Comparison of ENCODE assay signal across 1 cellular context in genomic region chr22:32644252-32645100, GRCh38.
TF ChIP-seq lines count a peak whose summit lies in the region.

No MANE protein-coding gene starts in this region.

TF ChIP-seq in HepG2, 621 proteins besides CTCF, POLR2A, EP300 and RAD21 (continued from another document and continues in another):
- TF ChIP-seq, protein P1, sequence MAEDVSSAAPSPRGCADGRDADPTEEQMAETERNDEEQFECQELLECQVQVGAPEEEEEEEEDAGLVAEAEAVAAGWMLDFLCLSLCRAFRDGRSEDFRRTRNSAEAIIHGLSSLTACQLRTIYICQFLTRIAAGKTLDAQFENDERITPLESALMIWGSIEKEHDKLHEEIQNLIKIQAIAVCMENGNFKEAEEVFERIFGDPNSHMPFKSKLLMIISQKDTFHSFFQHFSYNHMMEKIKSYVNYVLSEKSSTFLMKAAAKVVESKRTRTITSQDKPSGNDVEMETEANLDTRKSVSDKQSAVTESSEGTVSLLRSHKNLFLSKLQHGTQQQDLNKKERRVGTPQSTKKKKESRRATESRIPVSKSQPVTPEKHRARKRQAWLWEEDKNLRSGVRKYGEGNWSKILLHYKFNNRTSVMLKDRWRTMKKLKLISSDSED (CRISPR knock-in tag; IDR thresholded peaks at IDR 0.05): no peak
- peak; percentile 99 for TF ChIP-seq ELF3 (CRISPR knock-in tag; IDR thresholded peaks at IDR 0.05)
- TF ChIP-seq GPBP1L1 (CRISPR knock-in tag; IDR thresholded peaks at IDR 0.05): no peak
- peak; percentile 72 for TF ChIP-seq ZNF781 (CRISPR knock-in tag; IDR thresholded peaks at IDR 0.05; ENCODE audit: borderline replicate concordance, not compliant biosample characterization)
- no peak for TF ChIP-seq JUND (CRISPR knock-in tag; IDR thresholded peaks at IDR 0.05)
- TF ChIP-seq HOMEZ (CRISPR knock-in tag; IDR thresholded peaks at IDR 0.05; ENCODE audit: low read depth): peak; percentile 82
- 0 out of 2 replicates have a peak, but pooled peaks have one; percentile 48 for TF ChIP-seq ZHX2 (IDR thresholded peaks at IDR 0.05; ENCODE audit: low read depth)
- no peak; the same call in 1 of the 2 replicates for TF ChIP-seq ZHX2 (CRISPR knock-in tag; IDR thresholded peaks at IDR 0.05; ENCODE audit: borderline replicate concordance)
- peak; percentile 80 for TF ChIP-seq DRAP1 (CRISPR knock-in tag; IDR thresholded peaks at IDR 0.05)
- TF ChIP-seq, protein P2, sequence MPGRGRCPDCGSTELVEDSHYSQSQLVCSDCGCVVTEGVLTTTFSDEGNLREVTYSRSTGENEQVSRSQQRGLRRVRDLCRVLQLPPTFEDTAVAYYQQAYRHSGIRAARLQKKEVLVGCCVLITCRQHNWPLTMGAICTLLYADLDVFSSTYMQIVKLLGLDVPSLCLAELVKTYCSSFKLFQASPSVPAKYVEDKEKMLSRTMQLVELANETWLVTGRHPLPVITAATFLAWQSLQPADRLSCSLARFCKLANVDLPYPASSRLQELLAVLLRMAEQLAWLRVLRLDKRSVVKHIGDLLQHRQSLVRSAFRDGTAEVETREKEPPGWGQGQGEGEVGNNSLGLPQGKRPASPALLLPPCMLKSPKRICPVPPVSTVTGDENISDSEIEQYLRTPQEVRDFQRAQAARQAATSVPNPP (CRISPR knock-in tag; IDR thresholded peaks at IDR 0.05): peak; percentile 72; the same call in 1 of the 2 replicates
- TF ChIP-seq SSRP1 (CRISPR knock-in tag; IDR thresholded peaks at IDR 0.05): no peak; the same call in 1 of the 2 replicates
- TF ChIP-seq, protein P3, sequence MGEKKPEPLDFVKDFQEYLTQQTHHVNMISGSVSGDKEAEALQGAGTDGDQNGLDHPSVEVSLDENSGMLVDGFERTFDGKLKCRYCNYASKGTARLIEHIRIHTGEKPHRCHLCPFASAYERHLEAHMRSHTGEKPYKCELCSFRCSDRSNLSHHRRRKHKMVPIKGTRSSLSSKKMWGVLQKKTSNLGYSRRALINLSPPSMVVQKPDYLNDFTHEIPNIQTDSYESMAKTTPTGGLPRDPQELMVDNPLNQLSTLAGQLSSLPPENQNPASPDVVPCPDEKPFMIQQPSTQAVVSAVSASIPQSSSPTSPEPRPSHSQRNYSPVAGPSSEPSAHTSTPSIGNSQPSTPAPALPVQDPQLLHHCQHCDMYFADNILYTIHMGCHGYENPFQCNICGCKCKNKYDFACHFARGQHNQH (CRISPR knock-in tag; IDR thresholded peaks at IDR 0.05): peak; percentile 67; the same call in 1 of the 2 replicates
- no peak for TF ChIP-seq PRDM15 (CRISPR knock-in tag; IDR thresholded peaks at IDR 0.05)
- 0 out of 2 replicates have a peak, but pooled peaks have one; percentile 48 for TF ChIP-seq MYNN (CRISPR knock-in tag; IDR thresholded peaks at IDR 0.05; ENCODE audit: low read depth)
- TF ChIP-seq MEIS1 (CRISPR knock-in tag; IDR thresholded peaks at IDR 0.05; ENCODE audit: borderline replicate concordance): peak; percentile 93
- no peak for TF ChIP-seq ZNF326 (CRISPR knock-in tag; IDR thresholded peaks at IDR 0.05; ENCODE audit: borderline replicate concordance)
- TF ChIP-seq, protein P4, sequence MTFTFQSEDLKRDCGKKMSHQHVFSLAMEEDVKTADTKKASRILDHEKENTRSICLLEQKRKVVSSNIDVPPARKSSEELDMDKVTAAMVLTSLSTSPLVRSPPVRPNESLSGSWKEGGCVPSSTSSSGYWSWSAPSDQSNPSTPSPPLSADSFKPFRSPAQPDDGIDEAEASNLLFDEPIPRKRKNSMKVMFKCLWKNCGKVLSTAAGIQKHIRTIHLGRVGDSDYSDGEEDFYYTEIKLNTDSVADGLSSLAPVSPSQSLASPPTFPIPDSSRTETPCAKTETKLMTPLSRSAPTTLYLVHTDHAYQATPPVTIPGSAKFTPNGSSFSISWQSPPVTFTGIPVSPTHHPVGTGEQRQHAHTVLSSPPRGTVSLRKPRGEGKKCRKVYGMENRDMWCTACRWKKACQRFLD (CRISPR knock-in tag; IDR thresholded peaks at IDR 0.05; ENCODE audit: borderline replicate concordance): 0 out of 2 replicates have a peak, but pooled peaks have one; percentile 23
- TF ChIP-seq HDAC2 (CRISPR knock-in tag; IDR thresholded peaks at IDR 0.05): peak; percentile 97
- no peak for TF ChIP-seq ZNF7 (CRISPR knock-in tag; IDR thresholded peaks at IDR 0.05)
- no peak for TF ChIP-seq MTF1 (CRISPR knock-in tag; IDR thresholded peaks at IDR 0.05)
- TF ChIP-seq SP4 (CRISPR knock-in tag; IDR thresholded peaks at IDR 0.05): peak; percentile 62; the same call in 1 of the 2 replicates
- TF ChIP-seq ZMAT3 (CRISPR knock-in tag; conservative IDR thresholded peaks at IDR 0.05): 0 out of 2 replicates have a peak, but pooled peaks have one; percentile 84
- peak; percentile 92 for TF ChIP-seq HMG20A (CRISPR knock-in tag; IDR thresholded peaks at IDR 0.05; ENCODE audit: borderline replicate concordance)
- TF ChIP-seq ZFP82 (CRISPR knock-in tag; IDR thresholded peaks at IDR 0.05; ENCODE audit: borderline replicate concordance): no peak
- TF ChIP-seq ZBTB4 (CRISPR knock-in tag; IDR thresholded peaks at IDR 0.05; ENCODE audit: borderline replicate concordance): peak; percentile 94; the same call in 1 of the 2 replicates
- TF ChIP-seq SNRNP70 (IDR thresholded peaks at IDR 0.05; ENCODE audit: low read depth, low read length): no peak
- TF ChIP-seq RBAK (CRISPR knock-in tag; IDR thresholded peaks at IDR 0.05): 0 out of 2 replicates have a peak, but pooled peaks have one; percentile 41
- no peak for TF ChIP-seq ATRX (CRISPR knock-in tag; IDR thresholded peaks at IDR 0.05; ENCODE audit: borderline replicate concordance)
- no peak for TF ChIP-seq TCF12 (IDR thresholded peaks at IDR 0.05)
- TF ChIP-seq TCF12 (CRISPR knock-in tag; IDR thresholded peaks at IDR 0.05): peak; percentile 88; the same call in 1 of the 2 replicates
- TF ChIP-seq MED1 (CRISPR knock-in tag; IDR thresholded peaks at IDR 0.05): peak; percentile 98
- TF ChIP-seq HOXD1 (CRISPR knock-in tag; IDR thresholded peaks at IDR 0.05): no peak
